ENCODE assay signal across 11 cellular contexts in genomic region chr11:64729851-64730382, GRCh38. TPM values are rescaled to one million over a fixed set of nuclear protein-coding genes. Genes with fewer than 3 reads are reported as not detected.
A peak's percentile ranks its signal among the peaks of the same experiment; 100 is the strongest.
DNase-seq lines count a peak whose midpoint lies in the region; ATAC-seq and TF ChIP-seq lines count a peak whose summit lies in the region.
"Had no signal": no experiment of that assay in that cellular context is flagged by ENCODE, and none has a peak within 500 bp of the region (broad histone marks: within the 10 kb centered on the region; RNA-seq: fewer than 3 reads in every experiment).

No MANE protein-coding gene starts in this region.

- no peaks in the 10 kb centered on the region for H3K9me3 ChIP-seq in psoas muscle
- H3K9me3 ChIP-seq in CD8-positive, alpha-beta memory T cell (ENCODE audit: low read length) = no peaks in the 10 kb centered on the region

- TF ChIP-seq CTCF in endothelial cell (IDR thresholded peaks at IDR 0.05; ENCODE audit: unreplicated experiment) (no peak), psoas muscle (IDR thresholded peaks at IDR 0.05) (no peak)

- H3K27ac ChIP-seq in psoas muscle = no peak overlapping the region
- H3K27ac ChIP-seq in CD8-positive, alpha-beta memory T cell (ENCODE audit: low read depth, low read length) = no peak overlapping the region
- H3K27ac ChIP-seq: HL-60 had no signal

- CTCF ChIA-PET in CD8-positive, alpha-beta memory T cell (lab: Charles Lee) = interaction anchor here (0.9 kb wide), 2 partner anchors 12 to 13 kb away, joined by 3 read pairs; no protein-coding TSS in a partner anchor

- peaks cover 8% of the 10 kb centered on the region for H3K27me3 Mint-ChIP-seq in endothelial cell (ENCODE audit: unreplicated experiment)
- no peaks in the 10 kb centered on the region for H3K27me3 Mint-ChIP-seq in CD8-positive, alpha-beta memory T cell
- H3K27me3 Mint-ChIP-seq: CD4-positive, CD25-positive, alpha-beta regulatory T cell had no signal

- peaks cover 0 to 5% of the 10 kb centered on the region in 2 donors for H3K36me3 ChIP-seq in psoas muscle (ENCODE audit: insufficient read depth in 1 of 2, low read depth in 1 of 2)
- H3K36me3 ChIP-seq in CD8-positive, alpha-beta memory T cell (ENCODE audit: insufficient read depth, low read length) = peaks cover 29% of the 10 kb centered on the region

- WGBS in psoas muscle, 3 donors = 32 to 36% (median 32%) methylated on average over 20 to 21 of the region's 21 CpGs

- H3K4me1 ChIP-seq in psoas muscle = no peaks in the 10 kb centered on the region
- no peaks in the 10 kb centered on the region for H3K4me1 ChIP-seq in CD8-positive, alpha-beta memory T cell (ENCODE audit: insufficient read depth, low read length)

- POLR2A ChIA-PET in CD8-positive, alpha-beta memory T cell (lab: Charles Lee) = no interaction called here

- H3K9me3 Mint-ChIP-seq in endothelial cell (ENCODE audit: unreplicated experiment) = no peaks in the 10 kb centered on the region
- H3K9me3 Mint-ChIP-seq in CD8-positive, alpha-beta memory T cell = peaks cover 0 to 2% (median 0%) of the 10 kb centered on the region in 5 donors
- H3K9me3 Mint-ChIP-seq: CD4-positive, CD25-positive, alpha-beta regulatory T cell had no signal

- H3K36me3 Mint-ChIP-seq in endothelial cell (ENCODE audit: low read depth, unreplicated experiment) = peaks cover 14% of the 10 kb centered on the region
- peaks cover 4 to 72% (median 24%) of the 10 kb centered on the region in 3 donors for H3K36me3 Mint-ChIP-seq in CD8-positive, alpha-beta memory T cell

- DNase-seq in activated T-cell treated with anti-CD3 and anti-CD28 coated beads, Interleukin-2, amount 50 U/mL, for 1 hour = peak; percentile 21
- DNase-seq in activated T-cell treated with anti-CD3 and anti-CD28 coated beads for 4 hours (no peak), NCI-H82 treated with DMSO at 0.1 percent for 48 hours (lab: John Stamatoyannopoulos, UW; ENCODE audit: unreplicated experiment) (peak; percentile 51), endothelial cell (ENCODE audit: low spot score) (peak; percentile 73), psoas muscle (no peak)
- DNase-seq in CD8-positive, alpha-beta memory T cell = no peak
- no peak for DNase-seq in activated CD8-positive, alpha-beta memory T cell treated with anti-CD3 and anti-CD28 coated beads, Interleukin-2, amount 50 U/mL, for 48 hours
- DNase-seq: CD4-positive, CD25-positive, alpha-beta regulatory T cell had no signal

- H3K4me1 Mint-ChIP-seq in endothelial cell (ENCODE audit: unreplicated experiment) = peaks cover 37% of the 10 kb centered on the region
- H3K4me1 Mint-ChIP-seq in CD8-positive, alpha-beta memory T cell = peaks cover 14 to 23% (median 20%) of the 10 kb centered on the region in 3 donors

- ATAC-seq in psoas muscle (peak; percentile 48 to 67 (median 57)), GM21737 (IDR thresholded peaks at IDR 0.05; ENCODE audit: unreplicated experiment) (no peak)

- no peaks in the 10 kb centered on the region for H3K27me3 ChIP-seq in psoas muscle (ENCODE audit: insufficient read depth in 3 of 3, low read length in 2 of 3)
- H3K27me3 ChIP-seq in CD8-positive, alpha-beta memory T cell (ENCODE audit: insufficient read depth, low read length, poor library complexity, severe bottlenecking) = no peaks in the 10 kb centered on the region

- H3K4me3 Mint-ChIP-seq in endothelial cell (ENCODE audit: unreplicated experiment) = no peak overlapping the region
- no peak overlapping the region for H3K4me3 Mint-ChIP-seq in CD8-positive, alpha-beta memory T cell
- H3K4me3 Mint-ChIP-seq: CD4-positive, CD25-positive, alpha-beta regulatory T cell had no signal

- H3K27ac Mint-ChIP-seq in endothelial cell (ENCODE audit: unreplicated experiment) = no peak overlapping the region
- H3K27ac Mint-ChIP-seq in CD8-positive, alpha-beta memory T cell = peak overlapping the region in 3 of 8 donors; percentile 12 to 78 (median 70)
- H3K27ac Mint-ChIP-seq: CD4-positive, CD25-positive, alpha-beta regulatory T cell had no signal

- H3K4me3 ChIP-seq in psoas muscle = no peak overlapping the region
- H3K4me3 ChIP-seq in CD8-positive, alpha-beta memory T cell (ENCODE audit: low read length) = no peak overlapping the region

- intact Hi-C loops in psoas muscle (cut with DNase I) = loop anchor here in 1 of 2 donors (10.0 kb wide), 1 partner anchor 285 kb away; no protein-coding TSS in a partner anchor

RNA-seq across cellular contexts. Expression of gene NRXN2, which starts 6.9 kb away (rescaled TPM):
- total RNA-seq in endothelial cell (ENCODE audit: unreplicated experiment) (11.5 TPM), psoas muscle (1 to 10 TPM; 1.4 to 5.2 (median 3.5) TPM)
- polyA plus RNA-seq in psoas muscle = 1 to 10 TPM in 1 of 3 donors, under 1 TPM in 2; 0.44 to 1.9 (median 0.60) TPM
- under 1 TPM; 0.55 to 0.75 TPM for total RNA-seq in CD8-positive, alpha-beta memory T cell
- polyA plus RNA-seq in CD8-positive, alpha-beta memory T cell = not detected
- total RNA-seq: pulmonary artery endothelial cell had no signal
- polyA plus RNA-seq: CD4-positive, CD25-positive, alpha-beta regulatory T cell had no signal

RNA-seq across cellular contexts. Expression of gene RASGRP2, which starts 14.0 kb away (rescaled TPM):
- total RNA-seq in endothelial cell (ENCODE audit: unreplicated experiment) (139 TPM), psoas muscle (1 to 10 TPM; 2.6 to 8.6 (median 6.0) TPM)
- polyA plus RNA-seq in psoas muscle = 10 to 100 TPM in 1 of 3 donors, 1 to 10 TPM in 2; 6.5 to 14.7 (median 9.1) TPM
- total RNA-seq in CD8-positive, alpha-beta memory T cell = 10 to 100 TPM; 30.2 to 33.5 TPM
- 145 TPM for polyA plus RNA-seq in CD8-positive, alpha-beta memory T cell

RNA-seq across cellular contexts. Expression of gene PYGM, which starts 29.9 kb away (rescaled TPM):
- total RNA-seq in endothelial cell (ENCODE audit: unreplicated experiment) (0.26 TPM), psoas muscle (1,000 to 10,000 TPM; 1,536 to 2,203 (median 1,794) TPM)
- 1,000 to 10,000 TPM in 2 of 3 donors, 100 to 1,000 TPM in 1; 511 to 1,840 (median 1,729) TPM for polyA plus RNA-seq in psoas muscle
- total RNA-seq in CD8-positive, alpha-beta memory T cell = 1 to 10 TPM; 2.2 TPM
- 0.15 TPM for polyA plus RNA-seq in CD8-positive, alpha-beta memory T cell

RNA-seq across cellular contexts. Expression of gene SF1, which starts 48.4 kb away (rescaled TPM):
- 322 TPM for total RNA-seq in endothelial cell (ENCODE audit: unreplicated experiment)
- total RNA-seq in psoas muscle = 100 to 1,000 TPM; 150 to 210 (median 184) TPM
- 10 to 100 TPM; 56.2 to 89.6 (median 65.4) TPM for polyA plus RNA-seq in psoas muscle
- 100 to 1,000 TPM; 403 to 423 TPM for total RNA-seq in CD8-positive, alpha-beta memory T cell
- polyA plus RNA-seq in CD8-positive, alpha-beta memory T cell = 176 TPM

Comparison
In these comparisons a context has a peak if more than half of its experiments do, and no peak if none do; other contexts are left out.
1. DNase-seq: peak in activated T-cell treated with anti-CD3 and anti-CD28 coated beads, Interleukin-2, amount 50 U/mL, for 1 hour (single experiment), NCI-H82 treated with DMSO at 0.1 percent for 48 hours (single experiment) and endothelial cell (single experiment); none in activated T-cell treated with anti-CD3 and anti-CD28 coated beads for 4 hours (single experiment), psoas muscle (0 of 2), CD8-positive, alpha-beta memory T cell (0 of 5) and activated CD8-positive, alpha-beta memory T cell treated with anti-CD3 and anti-CD28 coated beads, Interleukin-2, amount 50 U/mL, for 48 hours (single experiment).
2. RNA of gene PYGM, which starts 29.9 kb away (total RNA-seq): 1,536 to 2,203 TPM in psoas muscle; 2.2 TPM in CD8-positive, alpha-beta memory T cell and 0.26 TPM in endothelial cell (single experiment); every median in the first group is over 100 times any median in the second.